In genomic region chrY:17398336-17399072, GRCh38 we compare ENCODE assay signal across 31 cellular contexts.
DNase-seq lines count a peak whose midpoint lies in the region; ATAC-seq, FAIRE-seq and TF ChIP-seq lines count a peak whose summit lies in the region.
"Had no signal": no experiment of that assay in that cellular context is flagged by ENCODE, and none has a peak within 500 bp of the region (broad histone marks: within the 10 kb centered on the region; RNA-seq: fewer than 3 reads in every experiment).

No MANE protein-coding gene starts in this region.

- no peaks in the 10 kb centered on the region for H3K4me1 ChIP-seq in astrocyte (ENCODE audit: insufficient read depth, low read length)
- H3K4me1 ChIP-seq: colonic mucosa, left lung, SJSA1, testis, uterus had no signal

- H3K4me2 ChIP-seq in astrocyte (ENCODE audit: low read length): no peak overlapping the region

- H3K79me2 ChIP-seq in astrocyte (ENCODE audit: insufficient read depth, low read length): no peaks in the 10 kb centered on the region

- peak; percentile 71 for DNase-seq in HT1080 (ENCODE audit: low read depth)
- DNase-seq in astrocyte (ENCODE audit: low read depth): no peak
- DNase-seq in renal cortical epithelial cell (ENCODE audit: low read depth): peak; percentile 75
- DNase-seq in DMS153 (lab: John Stamatoyannopoulos, UW): no peak
- DNase-seq in urothelium cell line (ENCODE audit: low spot score): no peak
- no peak for DNase-seq in SHP77 treated with DMSO at 0.1 percent for 48 hours (lab: John Stamatoyannopoulos, UW)
- DNase-seq: activated B cell treated with CpG ODN at 0.5 μM for 24 hours; activated CD4-positive, alpha-beta T cell treated with anti-CD3 and anti-CD28 coated beads, Interleukin-2, amount 50 U/mL, for 1 hour; activated effector memory CD4-positive, alpha-beta T cell treated with anti-CD3 and anti-CD28 coated beads, Interleukin-2, amount 50 U/mL, for 16 hours; activated T-cell treated with anti-CD3 and anti-CD28 coated beads, Interleukin-2, amount 50 U/mL, for 24 hours; colonic mucosa; effector CD8-positive, alpha-beta T cell; HCEC 1CT; head of caudate nucleus; KG1; left lung; MM.1S; naive B cell; NCI-H1436 treated with DMSO at 0.1 percent for 48 hours; NCI-H2081 treated with DMSO at 0.1 percent for 48 hours; right cardiac atrium; stimulated activated CD4-positive, alpha-beta T cell treated with anti-CD3 and anti-CD28 coated beads, Interleukin-1b, Interleukin-23, amount 100 ng/mL, for 48 hours; T-cell; testis; uterus had no signal

- no peak for TF ChIP-seq CTCF in astrocyte (IDR thresholded peaks at IDR 0.05; ENCODE audit: insufficient read depth, low read depth, low read length)

- peaks cover 7% of the 10 kb centered on the region for H3K4me1 Mint-ChIP-seq in astrocyte (ENCODE audit: low read depth, unreplicated experiment)
- H3K4me1 Mint-ChIP-seq: activated B cell treated with CpG ODN at 0.5 μM for 24 hours, naive B cell, T-cell had no signal

- no peak overlapping the region for H3K4me3 ChIP-seq in astrocyte (ENCODE audit: insufficient read depth, low read depth, low read length)
- H3K4me3 ChIP-seq: colonic mucosa, left lung, SJSA1, testis, uterus had no signal

- FAIRE-seq in astrocyte (lab: Jason Lieb, UNC) (no peak), urothelium cell line (lab: Jason Lieb, UNC) (no peak)
- FAIRE-seq: GM12892, islet of Langerhans had no signal

- no peaks in the 10 kb centered on the region for H3K27me3 ChIP-seq in astrocyte (ENCODE audit: insufficient read depth, low read length)
- H3K27me3 ChIP-seq: colonic mucosa, left lung, SJSA1, testis, uterus had no signal

- H3K9ac ChIP-seq in astrocyte (ENCODE audit: low read length): no peak overlapping the region

- H3K27ac Mint-ChIP-seq in astrocyte (ENCODE audit: unreplicated experiment): peak overlapping the region; percentile 81
- H3K27ac Mint-ChIP-seq: activated B cell treated with CpG ODN at 0.5 μM for 24 hours; activated naive CD8-positive, alpha-beta T cell; activated T-cell treated with anti-CD3 and anti-CD28 coated beads, Interleukin-2, amount 50 U/mL, for 24 hours; naive B cell; stimulated activated naive CD8-positive, alpha-beta T cell treated with anti-CD3 and anti-CD28 coated beads, Interleukin-15, Interleukin-2, amounts not matched to agents 100 ng/mL and 50 ng/mL, for 24 hours; T-cell had no signal

- H3K36me3 Mint-ChIP-seq in astrocyte (ENCODE audit: low read depth, unreplicated experiment): no peaks in the 10 kb centered on the region
- H3K36me3 Mint-ChIP-seq: activated naive CD8-positive, alpha-beta T cell; naive B cell; T-cell had no signal

- H3K36me3 ChIP-seq in astrocyte (ENCODE audit: insufficient read depth, low read length): no peaks in the 10 kb centered on the region
- H3K36me3 ChIP-seq: colonic mucosa, left lung, SJSA1, uterus had no signal

- ATAC-seq in GM21390 (IDR thresholded peaks at IDR 0.05; ENCODE audit: unreplicated experiment): peak; percentile 45
- ATAC-seq: left lung, right cardiac atrium, T-cell had no signal

- no peak overlapping the region for H3K4me3 Mint-ChIP-seq in astrocyte (ENCODE audit: unreplicated experiment)
- H3K4me3 Mint-ChIP-seq: activated B cell treated with CpG ODN at 0.5 μM for 24 hours; activated naive CD8-positive, alpha-beta T cell; activated T-cell treated with anti-CD3 and anti-CD28 coated beads, Interleukin-2, amount 50 U/mL, for 24 hours; naive B cell; stimulated activated naive CD8-positive, alpha-beta T cell treated with anti-CD3 and anti-CD28 coated beads, Interleukin-15, Interleukin-2, amounts not matched to agents 100 ng/mL and 50 ng/mL, for 24 hours; T-cell had no signal

- no peak overlapping the region for H3K27ac ChIP-seq in astrocyte (ENCODE audit: low read depth, low read length)
- H3K27ac ChIP-seq: colonic mucosa, left lung, SJSA1, testis, uterus had no signal

- no peaks in the 10 kb centered on the region for H4K20me1 ChIP-seq in astrocyte (ENCODE audit: insufficient read depth, low read length)

- H3K9me3 ChIP-seq in astrocyte (ENCODE audit: insufficient read depth, low read depth, low read length): no peaks in the 10 kb centered on the region
- H3K9me3 ChIP-seq: colonic mucosa, left lung, SJSA1, testis, uterus had no signal

- no peaks in the 10 kb centered on the region for H3K27me3 Mint-ChIP-seq in astrocyte (ENCODE audit: low read depth, unreplicated experiment)
- H3K27me3 Mint-ChIP-seq: activated B cell treated with CpG ODN at 0.5 μM for 24 hours; activated naive CD8-positive, alpha-beta T cell; activated T-cell treated with anti-CD3 and anti-CD28 coated beads, Interleukin-2, amount 50 U/mL, for 24 hours; naive B cell; stimulated activated naive CD8-positive, alpha-beta T cell treated with anti-CD3 and anti-CD28 coated beads, Interleukin-15, Interleukin-2, amounts not matched to agents 100 ng/mL and 50 ng/mL, for 24 hours; T-cell had no signal

- H2AFZ ChIP-seq in astrocyte (ENCODE audit: low read depth, low read length): no peak overlapping the region

- H3K9me3 Mint-ChIP-seq in astrocyte (ENCODE audit: unreplicated experiment): no peaks in the 10 kb centered on the region
- H3K9me3 Mint-ChIP-seq: activated B cell treated with CpG ODN at 0.5 μM for 24 hours; activated T-cell treated with anti-CD3 and anti-CD28 coated beads, Interleukin-2, amount 50 U/mL, for 24 hours; naive B cell; stimulated activated naive CD8-positive, alpha-beta T cell treated with anti-CD3 and anti-CD28 coated beads, Interleukin-15, Interleukin-2, amounts not matched to agents 100 ng/mL and 50 ng/mL, for 24 hours; T-cell had no signal

Comparison
In these comparisons a context has a peak if more than half of its experiments do, and no peak if none do; other contexts are left out.
1. DNase-seq: peak in HT1080 (single experiment) and renal cortical epithelial cell (single experiment); none in astrocyte (single experiment), DMS153 (single experiment), urothelium cell line (single experiment) and SHP77 treated with DMSO at 0.1 percent for 48 hours (single experiment).